In the genomic region with DNA sequence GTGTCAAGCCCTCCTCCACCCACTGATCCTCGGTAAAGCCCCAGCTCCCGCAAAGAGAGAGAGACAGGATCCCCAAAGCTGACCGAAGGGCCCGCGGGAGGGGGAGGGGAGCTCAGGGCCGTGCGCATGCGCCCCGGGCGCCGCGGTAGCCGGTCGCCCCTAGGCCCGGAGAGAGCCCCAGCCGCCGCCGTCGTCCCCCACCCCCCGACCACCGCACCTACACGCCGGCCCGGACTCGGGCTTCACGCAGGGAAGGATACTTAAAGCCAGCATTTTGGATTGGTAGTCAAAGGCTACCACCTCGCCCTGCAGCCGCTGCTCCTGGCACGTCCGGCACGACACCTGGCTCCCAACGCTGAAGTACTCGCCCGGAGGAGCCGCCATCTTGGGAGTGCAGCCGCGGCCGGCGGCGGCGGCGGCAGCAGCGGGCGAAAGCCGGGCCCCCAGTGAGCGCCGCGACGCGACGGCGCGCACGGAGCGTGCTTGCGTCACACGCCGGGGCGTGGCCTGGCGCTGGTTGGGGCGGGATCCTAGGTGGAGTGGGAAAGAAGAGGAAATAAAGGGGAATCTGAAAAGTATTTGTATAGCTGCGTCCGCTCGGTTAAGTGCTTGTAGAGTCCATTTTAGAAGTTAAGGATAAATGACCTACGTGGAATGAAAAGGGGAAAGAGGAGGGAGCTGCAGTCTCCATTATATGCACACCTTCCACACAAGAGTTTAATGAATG, we compare ENCODE assay signal across 1 cellular context.
TF ChIP-seq lines count a peak whose summit lies in the region.

A gene (minus strand): TSS at position 468 of the 727 bp plus-strand sequence. CDS start 84 bp downstream, at position 384.

TF ChIP-seq in K562, 482 proteins besides CTCF, POLR2A, EP300 and RAD21 (continued from another document and continues in another):
- TF ChIP-seq, protein P1, sequence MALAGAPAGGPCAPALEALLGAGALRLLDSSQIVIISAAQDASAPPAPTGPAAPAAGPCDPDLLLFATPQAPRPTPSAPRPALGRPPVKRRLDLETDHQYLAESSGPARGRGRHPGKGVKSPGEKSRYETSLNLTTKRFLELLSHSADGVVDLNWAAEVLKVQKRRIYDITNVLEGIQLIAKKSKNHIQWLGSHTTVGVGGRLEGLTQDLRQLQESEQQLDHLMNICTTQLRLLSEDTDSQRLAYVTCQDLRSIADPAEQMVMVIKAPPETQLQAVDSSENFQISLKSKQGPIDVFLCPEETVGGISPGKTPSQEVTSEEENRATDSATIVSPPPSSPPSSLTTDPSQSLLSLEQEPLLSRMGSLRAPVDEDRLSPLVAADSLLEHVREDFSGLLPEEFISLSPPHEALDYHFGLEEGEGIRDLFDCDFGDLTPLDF (CRISPR knock-in tag; IDR thresholded peaks at IDR 0.05): peak; percentile 82
- TF ChIP-seq HSF4 (CRISPR knock-in tag; IDR thresholded peaks at IDR 0.05; ENCODE audit: borderline replicate concordance): no peak
- peak; percentile 82 for TF ChIP-seq CHD1 (IDR thresholded peaks at IDR 0.05; ENCODE audit: low read length)
- peak; percentile 59; the same call in 1 of the 2 replicates for TF ChIP-seq SMAD4 (CRISPR knock-in tag; conservative IDR thresholded peaks at IDR 0.05)
- TF ChIP-seq PTTG1 (tag; IDR thresholded peaks at IDR 0.05; ENCODE audit: low read depth): no peak
- no peak for TF ChIP-seq PPARD (CRISPR knock-in tag; IDR thresholded peaks at IDR 0.05)
- TF ChIP-seq CTBP1 (IDR thresholded peaks at IDR 0.05; ENCODE audit: borderline replicate concordance): peak; percentile 95
- TF ChIP-seq ESRRA (IDR thresholded peaks at IDR 0.05; ENCODE audit: borderline replicate concordance, low read depth): peak; percentile 40; the same call in 1 of the 2 replicates
- TF ChIP-seq ATF7 (IDR thresholded peaks at IDR 0.05): peak; percentile 83; the same call in 1 of the 2 replicates
- TF ChIP-seq SAFB2 (IDR thresholded peaks at IDR 0.05; ENCODE audit: borderline replicate concordance, low read depth, low read length, severe bottlenecking): no peak
- TF ChIP-seq POLR2AphosphoS5 (IDR thresholded peaks at IDR 0.05; ENCODE audit: control insufficient read depth, insufficient read depth, low read depth, low read length): peak; percentile 9; the same call in 1 of the 2 replicates
- no peak for TF ChIP-seq ZNF431 (CRISPR knock-in tag; IDR thresholded peaks at IDR 0.05)
- TF ChIP-seq SREBF1 (IDR thresholded peaks at IDR 0.05; ENCODE audit: borderline replicate concordance, low read depth, low read length): no peak
- no peak for TF ChIP-seq SP2 (IDR thresholded peaks at IDR 0.05; ENCODE audit: extremely low read depth, low read depth, low read length, poor library complexity, severe bottlenecking)
- TF ChIP-seq DPF2 (IDR thresholded peaks at IDR 0.05): no peak
- 0 out of 2 replicates have a peak, but pooled peaks have one; percentile 21 for TF ChIP-seq BHLHE40 (IDR thresholded peaks at IDR 0.05; ENCODE audit: low read length)
- TF ChIP-seq CAMTA2 (CRISPR knock-in tag; conservative IDR thresholded peaks at IDR 0.05): no peak
- TF ChIP-seq TBL1XR1 (IDR thresholded peaks at IDR 0.05; ENCODE audit: low read length in 2 of 2): no peak; a peak in 1 of 4 replicates
- no peak for TF ChIP-seq CCAR2 (IDR thresholded peaks at IDR 0.05; ENCODE audit: low read depth, low read length)
- TF ChIP-seq ZNF3 (CRISPR knock-in tag; IDR thresholded peaks at IDR 0.05): no peak
- peak; percentile 15; the same call in 1 of the 2 replicates for TF ChIP-seq PML (IDR thresholded peaks at IDR 0.05; ENCODE audit: low read length)
- no peak for TF ChIP-seq PCBP1 (IDR thresholded peaks at IDR 0.05; ENCODE audit: low read depth, low read length, poor library complexity, severe bottlenecking)
- TF ChIP-seq SAFB (IDR thresholded peaks at IDR 0.05; ENCODE audit: borderline replicate concordance, low read depth, low read length): no peak
- TF ChIP-seq, protein P2, sequence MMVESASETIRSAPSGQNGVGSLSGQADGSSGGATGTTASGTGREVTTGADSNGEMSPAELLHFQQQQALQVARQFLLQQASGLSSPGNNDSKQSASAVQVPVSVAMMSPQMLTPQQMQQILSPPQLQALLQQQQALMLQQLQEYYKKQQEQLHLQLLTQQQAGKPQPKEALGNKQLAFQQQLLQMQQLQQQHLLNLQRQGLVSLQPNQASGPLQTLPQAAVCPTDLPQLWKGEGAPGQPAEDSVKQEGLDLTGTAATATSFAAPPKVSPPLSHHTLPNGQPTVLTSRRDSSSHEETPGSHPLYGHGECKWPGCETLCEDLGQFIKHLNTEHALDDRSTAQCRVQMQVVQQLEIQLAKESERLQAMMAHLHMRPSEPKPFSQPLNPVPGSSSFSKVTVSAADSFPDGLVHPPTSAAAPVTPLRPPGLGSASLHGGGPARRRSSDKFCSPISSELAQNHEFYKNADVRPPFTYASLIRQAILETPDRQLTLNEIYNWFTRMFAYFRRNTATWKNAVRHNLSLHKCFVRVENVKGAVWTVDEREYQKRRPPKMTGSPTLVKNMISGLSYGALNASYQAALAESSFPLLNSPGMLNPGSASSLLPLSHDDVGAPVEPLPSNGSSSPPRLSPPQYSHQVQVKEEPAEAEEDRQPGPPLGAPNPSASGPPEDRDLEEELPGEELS (CRISPR knock-in tag; IDR thresholded peaks at IDR 0.05; ENCODE audit: borderline replicate concordance): no peak
- peak; percentile 99 for TF ChIP-seq POLR2G (IDR thresholded peaks at IDR 0.05; ENCODE audit: low read depth, low read length)
- peak; percentile 96 for TF ChIP-seq NRF1 (conservative IDR thresholded peaks at IDR 0.05 in 1 of 2, IDR thresholded peaks at IDR 0.05 in 1 of 2)
- TF ChIP-seq SNRNP70 (optimal IDR thresholded peaks at IDR 0.05; ENCODE audit: low read depth, low read length): no peak
- TF ChIP-seq, protein P3, sequence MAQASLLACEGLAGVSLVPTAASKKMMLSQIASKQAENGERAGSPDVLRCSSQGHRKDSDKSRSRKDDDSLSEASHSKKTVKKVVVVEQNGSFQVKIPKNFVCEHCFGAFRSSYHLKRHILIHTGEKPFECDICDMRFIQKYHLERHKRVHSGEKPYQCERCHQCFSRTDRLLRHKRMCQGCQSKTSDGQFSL (CRISPR knock-in tag; IDR thresholded peaks at IDR 0.05): no peak
- TF ChIP-seq, protein P3 (tag; IDR thresholded peaks at IDR 0.05): no peak
- peak; percentile 55 for TF ChIP-seq SMAD1 (IDR thresholded peaks at IDR 0.05; ENCODE audit: low read depth, low read length, partially characterized antibody)
- peak; percentile 54; the same call in 1 of the 2 replicates for TF ChIP-seq SIN3B (IDR thresholded peaks at IDR 0.05; ENCODE audit: low read depth)
- TF ChIP-seq, protein P4, sequence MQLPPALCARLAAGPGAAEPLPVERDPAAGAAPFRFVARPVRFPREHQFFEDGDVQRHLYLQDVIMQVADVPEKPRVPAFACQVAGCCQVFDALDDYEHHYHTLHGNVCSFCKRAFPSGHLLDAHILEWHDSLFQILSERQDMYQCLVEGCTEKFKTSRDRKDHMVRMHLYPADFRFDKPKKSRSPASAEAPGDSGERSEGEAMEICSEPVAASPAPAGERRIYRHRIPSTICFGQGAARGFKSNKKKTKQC (CRISPR knock-in tag; IDR thresholded peaks at IDR 0.05): no peak
- TF ChIP-seq PCBP2 (IDR thresholded peaks at IDR 0.05; ENCODE audit: low read depth, low read length, poor library complexity, severe bottlenecking): no peak
- 0 out of 2 replicates have a peak, but pooled peaks have one; percentile 21 for TF ChIP-seq ZNF24 (IDR thresholded peaks at IDR 0.05)
- TF ChIP-seq, protein P5, sequence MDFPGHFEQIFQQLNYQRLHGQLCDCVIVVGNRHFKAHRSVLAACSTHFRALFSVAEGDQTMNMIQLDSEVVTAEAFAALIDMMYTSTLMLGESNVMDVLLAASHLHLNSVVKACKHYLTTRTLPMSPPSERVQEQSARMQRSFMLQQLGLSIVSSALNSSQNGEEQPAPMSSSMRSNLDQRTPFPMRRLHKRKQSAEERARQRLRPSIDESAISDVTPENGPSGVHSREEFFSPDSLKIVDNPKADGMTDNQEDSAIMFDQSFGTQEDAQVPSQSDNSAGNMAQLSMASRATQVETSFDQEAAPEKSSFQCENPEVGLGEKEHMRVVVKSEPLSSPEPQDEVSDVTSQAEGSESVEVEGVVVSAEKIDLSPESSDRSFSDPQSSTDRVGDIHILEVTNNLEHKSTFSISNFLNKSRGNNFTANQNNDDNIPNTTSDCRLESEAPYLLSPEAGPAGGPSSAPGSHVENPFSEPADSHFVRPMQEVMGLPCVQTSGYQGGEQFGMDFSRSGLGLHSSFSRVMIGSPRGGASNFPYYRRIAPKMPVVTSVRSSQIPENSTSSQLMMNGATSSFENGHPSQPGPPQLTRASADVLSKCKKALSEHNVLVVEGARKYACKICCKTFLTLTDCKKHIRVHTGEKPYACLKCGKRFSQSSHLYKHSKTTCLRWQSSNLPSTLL (IDR thresholded peaks at IDR 0.05): no peak
- TF ChIP-seq JUNB (CRISPR knock-in tag; conservative IDR thresholded peaks at IDR 0.05): no peak
- TF ChIP-seq HNRNPK (IDR thresholded peaks at IDR 0.05; ENCODE audit: low read depth, low read length, poor library complexity, severe bottlenecking): no peak
- TF ChIP-seq, protein P6, sequence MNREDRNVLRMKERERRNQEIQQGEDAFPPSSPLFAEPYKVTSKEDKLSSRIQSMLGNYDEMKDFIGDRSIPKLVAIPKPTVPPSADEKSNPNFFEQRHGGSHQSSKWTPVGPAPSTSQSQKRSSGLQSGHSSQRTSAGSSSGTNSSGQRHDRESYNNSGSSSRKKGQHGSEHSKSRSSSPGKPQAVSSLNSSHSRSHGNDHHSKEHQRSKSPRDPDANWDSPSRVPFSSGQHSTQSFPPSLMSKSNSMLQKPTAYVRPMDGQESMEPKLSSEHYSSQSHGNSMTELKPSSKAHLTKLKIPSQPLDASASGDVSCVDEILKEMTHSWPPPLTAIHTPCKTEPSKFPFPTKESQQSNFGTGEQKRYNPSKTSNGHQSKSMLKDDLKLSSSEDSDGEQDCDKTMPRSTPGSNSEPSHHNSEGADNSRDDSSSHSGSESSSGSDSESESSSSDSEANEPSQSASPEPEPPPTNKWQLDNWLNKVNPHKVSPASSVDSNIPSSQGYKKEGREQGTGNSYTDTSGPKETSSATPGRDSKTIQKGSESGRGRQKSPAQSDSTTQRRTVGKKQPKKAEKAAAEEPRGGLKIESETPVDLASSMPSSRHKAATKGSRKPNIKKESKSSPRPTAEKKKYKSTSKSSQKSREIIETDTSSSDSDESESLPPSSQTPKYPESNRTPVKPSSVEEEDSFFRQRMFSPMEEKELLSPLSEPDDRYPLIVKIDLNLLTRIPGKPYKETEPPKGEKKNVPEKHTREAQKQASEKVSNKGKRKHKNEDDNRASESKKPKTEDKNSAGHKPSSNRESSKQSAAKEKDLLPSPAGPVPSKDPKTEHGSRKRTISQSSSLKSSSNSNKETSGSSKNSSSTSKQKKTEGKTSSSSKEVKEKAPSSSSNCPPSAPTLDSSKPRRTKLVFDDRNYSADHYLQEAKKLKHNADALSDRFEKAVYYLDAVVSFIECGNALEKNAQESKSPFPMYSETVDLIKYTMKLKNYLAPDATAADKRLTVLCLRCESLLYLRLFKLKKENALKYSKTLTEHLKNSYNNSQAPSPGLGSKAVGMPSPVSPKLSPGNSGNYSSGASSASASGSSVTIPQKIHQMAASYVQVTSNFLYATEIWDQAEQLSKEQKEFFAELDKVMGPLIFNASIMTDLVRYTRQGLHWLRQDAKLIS (CRISPR knock-in tag; IDR thresholded peaks at IDR 0.05): 0 out of 2 replicates have a peak, but pooled peaks have one; percentile 25
- peak; percentile 88 for TF ChIP-seq CREM (IDR thresholded peaks at IDR 0.05; ENCODE audit: low read depth)
- no peak for TF ChIP-seq MTA2 (IDR thresholded peaks at IDR 0.05; ENCODE audit: low read depth)
- no peak for TF ChIP-seq STAT5B (CRISPR knock-in tag; IDR thresholded peaks at IDR 0.05)
- TF ChIP-seq, protein P7, sequence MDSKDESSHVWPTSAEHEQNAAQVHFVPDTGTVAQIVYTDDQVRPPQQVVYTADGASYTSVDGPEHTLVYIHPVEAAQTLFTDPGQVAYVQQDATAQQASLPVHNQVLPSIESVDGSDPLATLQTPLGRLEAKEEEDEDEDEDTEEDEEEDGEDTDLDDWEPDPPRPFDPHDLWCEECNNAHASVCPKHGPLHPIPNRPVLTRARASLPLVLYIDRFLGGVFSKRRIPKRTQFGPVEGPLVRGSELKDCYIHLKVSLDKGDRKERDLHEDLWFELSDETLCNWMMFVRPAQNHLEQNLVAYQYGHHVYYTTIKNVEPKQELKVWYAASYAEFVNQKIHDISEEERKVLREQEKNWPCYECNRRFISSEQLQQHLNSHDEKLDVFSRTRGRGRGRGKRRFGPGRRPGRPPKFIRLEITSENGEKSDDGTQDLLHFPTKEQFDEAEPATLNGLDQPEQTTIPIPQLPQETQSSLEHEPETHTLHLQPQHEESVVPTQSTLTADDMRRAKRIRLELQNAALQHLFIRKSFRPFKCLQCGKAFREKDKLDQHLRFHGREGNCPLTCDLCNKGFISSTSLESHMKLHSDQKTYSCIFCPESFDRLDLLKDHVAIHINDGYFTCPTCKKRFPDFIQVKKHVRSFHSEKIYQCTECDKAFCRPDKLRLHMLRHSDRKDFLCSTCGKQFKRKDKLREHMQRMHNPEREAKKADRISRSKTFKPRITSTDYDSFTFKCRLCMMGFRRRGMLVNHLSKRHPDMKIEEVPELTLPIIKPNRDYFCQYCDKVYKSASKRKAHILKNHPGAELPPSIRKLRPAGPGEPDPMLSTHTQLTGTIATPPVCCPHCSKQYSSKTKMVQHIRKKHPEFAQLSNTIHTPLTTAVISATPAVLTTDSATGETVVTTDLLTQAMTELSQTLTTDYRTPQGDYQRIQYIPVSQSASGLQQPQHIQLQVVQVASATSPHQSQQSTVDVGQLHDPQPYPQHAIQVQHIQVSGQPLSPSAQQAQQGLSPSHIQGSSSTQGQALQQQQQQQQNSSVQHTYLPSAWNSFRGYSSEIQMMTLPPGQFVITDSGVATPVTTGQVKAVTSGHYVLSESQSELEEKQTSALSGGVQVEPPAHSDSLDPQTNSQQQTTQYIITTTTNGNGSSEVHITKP (IDR thresholded peaks at IDR 0.05; ENCODE audit: partially characterized antibody): peak; percentile 72
- TF ChIP-seq, protein P8, sequence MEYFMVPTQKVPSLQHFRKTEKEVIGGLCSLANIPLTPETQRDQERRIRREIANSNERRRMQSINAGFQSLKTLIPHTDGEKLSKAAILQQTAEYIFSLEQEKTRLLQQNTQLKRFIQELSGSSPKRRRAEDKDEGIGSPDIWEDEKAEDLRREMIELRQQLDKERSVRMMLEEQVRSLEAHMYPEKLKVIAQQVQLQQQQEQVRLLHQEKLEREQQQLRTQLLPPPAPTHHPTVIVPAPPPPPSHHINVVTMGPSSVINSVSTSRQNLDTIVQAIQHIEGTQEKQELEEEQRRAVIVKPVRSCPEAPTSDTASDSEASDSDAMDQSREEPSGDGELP (CRISPR knock-in tag; IDR thresholded peaks at IDR 0.05; ENCODE audit: borderline replicate concordance): peak; percentile 42; the same call in 1 of the 2 replicates
- TF ChIP-seq TBP (optimal IDR thresholded peaks at IDR 0.05; ENCODE audit: low read depth, low read length): peak; percentile 78
- no peak for TF ChIP-seq DMBX1 (CRISPR knock-in tag; IDR thresholded peaks at IDR 0.05; ENCODE audit: borderline replicate concordance)
- no peak for TF ChIP-seq CBX3 (IDR thresholded peaks at IDR 0.05; ENCODE audit: borderline replicate concordance in 1 of 2, low read length in 2 of 2)
